ENCODE assay signal across 1 cellular context in genomic region chr15:58732620-58733363, GRCh38.
TF ChIP-seq lines count a peak whose summit lies in the region.

No MANE protein-coding gene starts in this region.

TF ChIP-seq in IMR-90, 13 proteins besides CTCF, POLR2A, EP300 and RAD21 (continued from another document):
- TF ChIP-seq MAFK (IDR thresholded peaks at IDR 0.05; ENCODE audit: low read depth, low read length) (no peak), MXI1 (IDR thresholded peaks at IDR 0.05; ENCODE audit: borderline replicate concordance, low read depth, low read length) (no peak), BHLHE40 (IDR thresholded peaks at IDR 0.05; ENCODE audit: low read depth, low read length) (no peak), NFE2L2 (IDR thresholded peaks at IDR 0.05; ENCODE audit: low read depth, low read length) (no peak), RFX5 (IDR thresholded peaks at IDR 0.05; ENCODE audit: low read depth, low read length) (no peak), CHD1 (IDR thresholded peaks at IDR 0.05; ENCODE audit: low read depth, low read length) (no peak), CEBPB (IDR thresholded peaks at IDR 0.05; ENCODE audit: low read depth, low read length) (no peak), SMC3 (IDR thresholded peaks at IDR 0.05; ENCODE audit: low read depth, low read length) (no peak)
